In the genomic region with DNA sequence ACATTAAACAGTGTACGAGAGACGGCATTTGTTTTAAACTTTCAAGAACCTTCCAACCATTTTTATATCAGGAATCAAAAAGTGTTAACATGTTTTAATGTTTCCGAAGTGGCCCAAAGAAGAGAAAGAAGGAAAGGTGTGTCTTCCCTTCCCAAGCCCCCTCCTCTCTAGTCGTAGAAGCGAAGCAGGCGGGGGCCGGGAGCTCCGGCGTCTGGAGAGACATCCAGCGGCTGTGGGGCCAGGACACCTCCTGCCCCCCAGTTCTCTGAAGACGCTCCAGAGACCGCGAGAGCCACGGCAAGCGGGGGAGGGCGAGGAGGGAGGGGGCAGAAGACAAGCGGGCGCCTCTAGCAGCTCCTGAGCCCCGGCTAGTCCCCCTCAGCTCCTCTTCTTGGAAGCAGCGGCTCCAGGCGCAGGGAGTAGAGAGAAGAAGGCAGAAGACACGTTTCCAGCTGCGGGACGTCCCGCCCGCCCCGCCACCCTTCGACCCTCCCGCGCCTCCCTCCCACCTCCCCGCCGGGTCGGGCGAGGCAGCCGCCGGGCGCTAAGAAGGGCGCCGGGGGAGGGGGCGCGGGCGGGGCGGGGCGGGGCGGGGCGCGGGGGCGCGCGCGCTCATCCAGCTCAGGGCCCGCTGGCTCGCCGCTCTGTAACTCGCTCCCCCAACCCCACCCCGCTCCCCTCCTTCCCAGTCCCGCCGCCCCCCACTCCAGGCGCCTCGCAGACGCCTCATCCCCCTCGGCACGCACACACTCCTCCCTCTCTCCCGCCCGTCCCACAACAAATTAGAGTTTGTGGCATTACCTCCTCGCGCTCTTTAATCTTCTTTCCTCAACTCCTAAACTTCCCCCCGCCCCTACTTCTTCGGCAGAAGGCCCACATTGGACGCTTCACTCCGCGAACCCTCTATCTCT, we compare ENCODE assay signal across 8 cellular contexts. TPM values are rescaled to one million over a fixed set of nuclear protein-coding genes. Genes with fewer than 3 reads are reported as not detected.
DNase-seq lines count a peak whose midpoint lies in the region; ATAC-seq and TF ChIP-seq lines count a peak whose summit lies in the region.

A gene (minus strand): TSS at position 871 of the 911 bp plus-strand sequence.

- H3K4me1 Mint-ChIP-seq in naive B cell: peaks cover 12 to 33% (median 20%) of the 10 kb centered on the region in 3 donors
- peaks cover 4 to 24% of the 10 kb centered on the region in 2 donors for H3K4me1 Mint-ChIP-seq in stimulated activated naive B cell treated with anti-CD40 and anti-IgM and Interleukin-4, amounts not matched to agents 10 μg/mL and 1 μg/mL and 100 μg/mL, for 72 hours

- no peaks in the 10 kb centered on the region for H3K27me3 ChIP-seq in BE2C
- no peaks in the 10 kb centered on the region for H3K27me3 ChIP-seq in PC-9 (ENCODE audit: insufficient read depth, low read depth)
- no peaks in the 10 kb centered on the region for H3K27me3 ChIP-seq in esophagus squamous epithelium

- peak within 1 kb of the TSS; percentile 90 for H3K4me2 ChIP-seq in PC-9

- POLR2A ChIA-PET in PC-9 (lab: Charles Lee; ENCODE audit: unreplicated experiment): interaction anchor here (0.6 to 0.7 kb wide), 5 partner anchors 193 to 637 kb away, joined by 3 to 22 read pairs (median 5); no protein-coding TSS in a partner anchor

- H3K27ac Mint-ChIP-seq in naive B cell: peak within 1 kb of the TSS; percentile 95 to 100 (median 100)
- H3K27ac Mint-ChIP-seq in stimulated activated naive B cell treated with anti-CD40 and anti-IgM and Interleukin-4, amounts not matched to agents 10 μg/mL and 1 μg/mL and 100 μg/mL, for 72 hours: peak within 1 kb of the TSS; percentile 97

- peak within 1 kb of the TSS; percentile 82 to 100 (median 97) for H3K4me3 Mint-ChIP-seq in naive B cell
- H3K4me3 Mint-ChIP-seq in stimulated activated naive B cell treated with anti-CD40 and anti-IgM and Interleukin-4, amounts not matched to agents 10 μg/mL and 1 μg/mL and 100 μg/mL, for 72 hours: peak within 1 kb of the TSS; percentile 92 to 93

- peak within 1 kb of the TSS; percentile 84 for H2AFZ ChIP-seq in PC-9

- H3K4me3 ChIP-seq in BE2C (ENCODE audit: low read depth, low read length) (peak within 1 kb of the TSS; percentile 91), PC-9 (peak within 1 kb of the TSS; percentile 76), esophagus squamous epithelium (peak within 1 kb of the TSS; percentile 65 to 97 (median 84))

- H3K4me1 ChIP-seq in BE2C (no peaks in the 10 kb centered on the region), PC-9 (replicated peaks; ENCODE audit: insufficient read depth) (peaks cover 17% of the 10 kb centered on the region), esophagus squamous epithelium (peaks cover 0 to 26% (median 3%) of the 10 kb centered on the region in 3 donors)

- TF ChIP-seq POLR2A in esophagus squamous epithelium (IDR thresholded peaks at IDR 0.05): peak in 3 of 4 donors; percentile 16 to 52 (median 35)

- TF ChIP-seq CTCF in BE2C (IDR thresholded peaks at IDR 0.05; ENCODE audit: low read depth, low read length) (no peak), PC-9 (conservative IDR thresholded peaks at IDR 0.05) (no peak), esophagus squamous epithelium (IDR thresholded peaks at IDR 0.05) (no peak)

- H3K9me3 Mint-ChIP-seq in naive B cell: peaks cover 0 to 7% (median 4%) of the 10 kb centered on the region in 7 donors
- H3K9me3 Mint-ChIP-seq in stimulated activated naive B cell treated with anti-CD40 and anti-IgM and Interleukin-4, amounts not matched to agents 10 μg/mL and 1 μg/mL and 100 μg/mL, for 72 hours: no peaks in the 10 kb centered on the region

- WGBS in esophagus squamous epithelium, 2 donors: 0 to 2% methylated on average over 15 to 25 of the region's 72 CpGs

- H3K27ac ChIP-seq in PC-9: peak within 1 kb of the TSS; percentile 47
- H3K27ac ChIP-seq in esophagus squamous epithelium: peak within 1 kb of the TSS; percentile 99 to 100 (median 100)

- no peaks in the 10 kb centered on the region for H3F3A ChIP-seq in PC-9 (ENCODE audit: insufficient read depth, low read depth)

- H3K79me2 ChIP-seq in PC-9 (ENCODE audit: low read depth): no peaks in the 10 kb centered on the region

- DNase-seq in BE2C (peak; percentile 76), PC-9 (peak; percentile 37 to 69), esophagus squamous epithelium (lab: John Stamatoyannopoulos, UW) (no peak), naive B cell (peak; percentile 60)
- DNase-seq in activated T-cell treated with anti-CD3 and anti-CD28 coated beads, Interleukin-2, amount 50 U/mL, for 48 hours: peak; percentile 79 to 80
- peak; percentile 69 for DNase-seq in stimulated activated naive B cell treated with anti-CD40 and anti-IgM and Interleukin-4, amounts not matched to agents 10 μg/mL and 1 μg/mL and 100 μg/mL, for 72 hours

- H3K36me3 ChIP-seq in BE2C: no peaks in the 10 kb centered on the region
- no peaks in the 10 kb centered on the region for H3K36me3 ChIP-seq in PC-9 (ENCODE audit: low read depth)
- no peaks in the 10 kb centered on the region for H3K36me3 ChIP-seq in esophagus squamous epithelium

- no peaks in the 10 kb centered on the region for H3K9me3 ChIP-seq in BE2C
- no peaks in the 10 kb centered on the region for H3K9me3 ChIP-seq in PC-9 (ENCODE audit: insufficient read depth, low read depth)
- no peaks in the 10 kb centered on the region for H3K9me3 ChIP-seq in esophagus squamous epithelium

- no peaks in the 10 kb centered on the region for H3K27me3 Mint-ChIP-seq in naive B cell
- H3K27me3 Mint-ChIP-seq in stimulated activated naive B cell treated with anti-CD40 and anti-IgM and Interleukin-4, amounts not matched to agents 10 μg/mL and 1 μg/mL and 100 μg/mL, for 72 hours: no peaks in the 10 kb centered on the region

- no TSS peak for BruUV-seq in PC-9 (replicated peaks; lab: Mats Ljungman, UMichigan)

- H3K36me3 Mint-ChIP-seq in naive B cell: peaks cover 0 to 9% of the 10 kb centered on the region in 2 donors
- peaks cover 0 to 3% of the 10 kb centered on the region in 2 donors for H3K36me3 Mint-ChIP-seq in stimulated activated naive B cell treated with anti-CD40 and anti-IgM and Interleukin-4, amounts not matched to agents 10 μg/mL and 1 μg/mL and 100 μg/mL, for 72 hours

- intact Hi-C loops in PC-9 (cut with micrococcal nuclease; ENCODE audit: unreplicated experiment): loop anchor here (1.0 to 10.0 kb wide), 5 partner anchors 92 to 1202 kb away; a partner anchor contains a TSS
- intact Hi-C loops in esophagus squamous epithelium (cut with DNase I): no loop called here

- H3K9me2 ChIP-seq in PC-9 (ENCODE audit: insufficient read depth): no peaks in the 10 kb centered on the region

- peak; percentile 39 for ATAC-seq in GM19324 (IDR thresholded peaks at IDR 0.05; ENCODE audit: low FRiP score, unreplicated experiment)
- peak; percentile 27 for ATAC-seq in HG03520 (IDR thresholded peaks at IDR 0.05; ENCODE audit: unreplicated experiment)
- peak; percentile 17 to 22 for ATAC-seq in naive B cell (ENCODE audit: low read depth in 2 of 2)
- ATAC-seq in stimulated activated naive B cell treated with anti-CD40 and anti-IgM and Interleukin-4, amounts not matched to agents 10 μg/mL and 1 μg/mL and 100 μg/mL, for 72 hours (replicated peaks): peak; percentile 36 to 38

- CTCF ChIA-PET in PC-9 (lab: Charles Lee): interaction anchor here (0.6 to 0.9 kb wide), 4 partner anchors 55 to 72 kb away, joined by 3 to 11 read pairs (median 4); no protein-coding TSS in a partner anchor

- H4K20me1 ChIP-seq in PC-9 (ENCODE audit: insufficient read depth): no peaks in the 10 kb centered on the region

RNA-seq across cellular contexts. Expression of the gene that starts here (rescaled TPM):
- 1.4 TPM for polyA plus RNA-seq in BE2C (2012; ENCODE audit: insufficient read depth, insufficient read length, low read depth)
- 23.4 and 26.5 TPM in 2 replicates for total RNA-seq in PC-9 (2021)
- 10 to 100 TPM in 3 of 4 donors, 1 to 10 TPM in 1; 4.1 to 41.8 (median 11.6) TPM for total RNA-seq in esophagus squamous epithelium
- polyA plus RNA-seq in naive B cell (ENCODE audit: low read depth in 6 of 6): 10 to 100 TPM; 20.4 to 38.5 (median 34.6) TPM
